Comparison of ENCODE assay signal across 12 cellular contexts in the genomic region with DNA sequence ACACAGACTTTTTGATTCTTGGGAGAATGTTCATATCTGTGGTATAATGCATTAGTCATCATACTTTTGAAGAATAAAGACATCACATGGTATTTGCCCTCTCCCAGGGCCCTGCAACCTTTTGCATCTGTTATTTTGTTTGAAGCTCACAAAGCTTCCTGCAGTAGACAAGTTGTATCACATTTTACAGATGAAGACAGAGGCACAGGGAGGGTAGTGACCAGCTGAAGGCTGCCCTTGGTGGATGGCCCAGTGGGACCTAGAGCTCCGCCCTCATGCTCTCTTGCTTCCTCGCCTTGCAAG.
DNase-seq lines count a peak whose midpoint lies in the region; ATAC-seq, FAIRE-seq and TF ChIP-seq lines count a peak whose summit lies in the region.
"Had no signal": no experiment of that assay in that cellular context is flagged by ENCODE, and none has a peak within 500 bp of the region (broad histone marks: within the 10 kb centered on the region; RNA-seq: fewer than 3 reads in every experiment).

No MANE protein-coding gene starts in this region.

- H3K27ac Mint-ChIP-seq in activated naive CD4-positive, alpha-beta T cell treated with anti-CD3 and anti-CD28 coated beads, Interleukin-2, amount 10 ng/mL, durations not matched to agents 7 days and 5 days = peak overlapping the region; percentile 66
- H3K27ac Mint-ChIP-seq in T-helper 17 cell = no peak overlapping the region
- H3K27ac Mint-ChIP-seq: CD14-positive monocyte had no signal

- no peak overlapping the region for H3K4me3 Mint-ChIP-seq in activated naive CD4-positive, alpha-beta T cell treated with anti-CD3 and anti-CD28 coated beads, Interleukin-2, amount 10 ng/mL, durations not matched to agents 7 days and 5 days
- no peak overlapping the region for H3K4me3 Mint-ChIP-seq in T-helper 17 cell
- H3K4me3 Mint-ChIP-seq: CD14-positive monocyte had no signal

- H3K4me3 ChIP-seq in lower leg skin (ENCODE audit: low read depth, poor library complexity, severe bottlenecking) = no peak overlapping the region
- H3K4me3 ChIP-seq: lung had no signal

- peaks cover 75% of the 10 kb centered on the region for H3K4me1 Mint-ChIP-seq in activated naive CD4-positive, alpha-beta T cell treated with anti-CD3 and anti-CD28 coated beads, Interleukin-2, amount 10 ng/mL, durations not matched to agents 7 days and 5 days
- H3K4me1 Mint-ChIP-seq in T-helper 17 cell = peaks cover 39% of the 10 kb centered on the region

- H3K36me3 Mint-ChIP-seq in activated naive CD4-positive, alpha-beta T cell treated with anti-CD3 and anti-CD28 coated beads, Interleukin-2, amount 10 ng/mL, durations not matched to agents 7 days and 5 days = peaks cover 7% of the 10 kb centered on the region
- peaks cover 3% of the 10 kb centered on the region for H3K36me3 Mint-ChIP-seq in T-helper 17 cell (ENCODE audit: low read depth)

- no peaks in the 10 kb centered on the region for H3K9me3 Mint-ChIP-seq in activated naive CD4-positive, alpha-beta T cell treated with anti-CD3 and anti-CD28 coated beads, Interleukin-2, amount 10 ng/mL, durations not matched to agents 7 days and 5 days
- H3K9me3 Mint-ChIP-seq: CD14-positive monocyte had no signal

- 84 to 93% methylated on average over 2 of the region's 2 CpGs for WGBS in lower leg skin, 2 donors

- FAIRE-seq in urothelium cell line (lab: Jason Lieb, UNC) = no peak

- peaks cover 10% of the 10 kb centered on the region for H3K27me3 Mint-ChIP-seq in activated naive CD4-positive, alpha-beta T cell treated with anti-CD3 and anti-CD28 coated beads, Interleukin-2, amount 10 ng/mL, durations not matched to agents 7 days and 5 days
- H3K27me3 Mint-ChIP-seq in T-helper 17 cell = no peaks in the 10 kb centered on the region

- ATAC-seq in T-helper 17 cell = peak; percentile 64

- no peak for TF ChIP-seq POLR2A in lower leg skin (IDR thresholded peaks at IDR 0.05)

- no peak for TF ChIP-seq CTCF in lower leg skin (IDR thresholded peaks at IDR 0.05)

- intact Hi-C loops in lower leg skin (cut with DNase I; ENCODE audit: low total_unique reads) = no loop called here

- no peaks in the 10 kb centered on the region for H3K9me3 ChIP-seq in T-helper 17 cell (ENCODE audit: control insufficient read depth, low read length, poor library complexity, severe bottlenecking)

- CTCF ChIA-PET in activated naive CD4-positive, alpha-beta T cell treated with anti-CD3 and anti-CD28 coated beads, Interleukin-2, amount 10 ng/mL, durations not matched to agents 7 days and 5 days (lab: Charles Lee) = interaction anchor here (1.4 to 1.6 kb wide), 2 partner anchors 32 to 93 kb away, joined by 3 to 4 read pairs; no protein-coding TSS in a partner anchor

- DNase-seq in activated naive CD4-positive, alpha-beta T cell treated with anti-CD3 and anti-CD28 coated beads, Interleukin-2, amount 10 ng/mL, durations not matched to agents 7 days and 5 days = peak; percentile 26
- DNase-seq in activated naive CD4-positive, alpha-beta T cell treated with Interleukin-2 at 50 U/mL for 16 hours = no peak
- DNase-seq in T-helper 17 cell (no peak), fibroblast of peridontal ligament (ENCODE audit: extremely low read depth) (peak; percentile 82), urothelium cell line (ENCODE audit: low spot score) (peak; percentile 22), C1 segment of cervical spinal cord (lab: John Stamatoyannopoulos, UW) (no peak), D341Med (ENCODE audit: low spot score) (no peak), lower leg skin (ENCODE audit: low spot score in 2 of 2) (no peak)
- DNase-seq: NCI-H2081, Right ventricle myocardium superior had no signal

Comparison
In these comparisons a context has a peak if more than half of its experiments do, and no peak if none do; other contexts are left out.
1. DNase-seq: peak in activated naive CD4-positive, alpha-beta T cell treated with anti-CD3 and anti-CD28 coated beads, Interleukin-2, amount 10 ng/mL, durations not matched to agents 7 days and 5 days (single experiment), fibroblast of peridontal ligament (single experiment) and urothelium cell line (single experiment); none in activated naive CD4-positive, alpha-beta T cell treated with Interleukin-2 at 50 U/mL for 16 hours (single experiment), T-helper 17 cell (0 of 3), C1 segment of cervical spinal cord (0 of 14), D341Med (single experiment) and lower leg skin (0 of 2).